ENCODE assay signal across 28 cellular contexts in the genomic region with DNA sequence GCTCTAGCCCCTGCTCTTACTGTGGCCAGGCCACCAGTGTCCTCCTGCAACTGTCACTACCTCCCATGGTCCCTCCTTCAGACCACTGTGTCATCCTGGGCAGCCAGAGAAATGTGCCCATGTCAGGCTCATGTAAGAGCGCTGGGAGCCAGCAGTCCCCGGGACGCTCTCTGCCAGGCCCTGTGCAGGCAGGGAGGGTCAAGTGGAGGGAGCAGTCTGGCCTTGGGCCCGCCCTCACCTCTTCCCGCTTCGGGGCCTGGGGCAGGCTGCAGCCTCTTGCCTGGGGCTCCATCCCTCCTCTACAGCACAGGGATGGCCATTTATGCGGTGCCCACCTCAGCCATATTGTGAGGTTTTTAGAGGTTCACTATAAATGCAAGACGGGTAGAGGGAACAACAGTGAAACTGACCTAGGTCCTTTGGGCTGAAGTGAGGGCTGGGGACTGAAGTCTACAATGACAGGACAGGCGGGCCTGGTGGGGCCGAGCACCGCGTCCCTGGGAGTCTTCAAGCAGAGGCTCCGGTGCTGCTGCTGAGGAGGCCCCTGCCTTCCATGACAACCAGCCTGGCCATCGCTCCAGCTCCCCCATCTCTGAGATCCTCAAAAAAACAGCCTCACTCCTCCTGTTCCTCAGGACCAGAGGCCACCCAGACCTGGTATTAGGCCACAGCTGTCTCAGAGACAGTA.
"Had no signal": no experiment of that assay in that cellular context is flagged by ENCODE, and none has a peak within 500 bp of the region (broad histone marks: within the 10 kb centered on the region; RNA-seq: fewer than 3 reads in every experiment).

No MANE protein-coding gene starts in this region.

- H3K4me1 ChIP-seq: foreskin keratinocyte had no signal

- H3K9me3 ChIP-seq: adrenal gland, body of pancreas, esophagus muscularis mucosa, gastrocnemius medialis had no signal

- H3K27ac ChIP-seq: adrenal gland, body of pancreas, esophagus muscularis mucosa, foreskin keratinocyte, gastrocnemius medialis had no signal

- H3K4me3 ChIP-seq: adrenal gland, body of pancreas, esophagus muscularis mucosa, gastrocnemius medialis had no signal

- DNase-seq: activated CD4-positive, alpha-beta memory T cell treated with anti-CD3 and anti-CD28 coated beads for 36 hours; activated CD4-positive, alpha-beta T cell treated with anti-CD3 and anti-CD28 coated beads for 36 hours; activated CD4-positive, alpha-beta T cell treated with anti-CD3 and anti-CD28 coated beads, Interleukin-2, amount 10 ng/mL, durations not matched to agents 24 days and 14 days; activated CD4-positive, CD25-positive, alpha-beta regulatory T cell; activated CD4-positive, CD25-positive, alpha-beta regulatory T cell treated with anti-CD3 and anti-CD28 coated beads, Interleukin-2, amount 50 U/mL, for 72 hours; activated CD8-positive, alpha-beta memory T cell treated with anti-CD3 and anti-CD28 coated beads, Interleukin-2, amount 10 ng/mL, durations not matched to agents 7 days and 5 days; activated CD8-positive, alpha-beta memory T cell treated with anti-CD3 and anti-CD28 coated beads, Interleukin-2, amount 50 U/mL, for 4 hours; activated CD8-positive, alpha-beta T cell treated with anti-CD3 and anti-CD28 coated beads, Interleukin-2, amount 10 ng/mL, durations not matched to agents 7 days and 5 days; activated effector memory CD4-positive, alpha-beta T cell treated with anti-CD3 and anti-CD28 coated beads, Interleukin-2, amount 50 U/mL, for 16 hours; activated naive CD4-positive, alpha-beta T cell treated with anti-CD3 and anti-CD28 coated beads for 36 hours; activated naive CD8-positive, alpha-beta T cell treated with anti-CD3 and anti-CD28 coated beads for 36 hours; activated naive CD8-positive, alpha-beta T cell treated with anti-CD3 and anti-CD28 coated beads, Interleukin-2, amount 50 U/mL, for 24 hours; activated T-cell treated with anti-CD3 and anti-CD28 coated beads, Interleukin-2, amount 50 U/mL, for 1 hour; activated T-cell treated with anti-CD3 and anti-CD28 coated beads, Interleukin-2, amount 50 U/mL, for 48 hours; adrenal gland; amygdala; aorta; body of pancreas; caudate nucleus; cortex of kidney; dermis blood vessel endothelial cell; effector CD4-positive, alpha-beta T cell; effector memory CD8-positive, alpha-beta T cell; erythroblast; foreskin keratinocyte; gastrocnemius medialis; T-helper 2 cell had no signal

- H3K27me3 ChIP-seq: adrenal gland, body of pancreas, esophagus muscularis mucosa, foreskin keratinocyte had no signal

- H3K36me3 ChIP-seq: adrenal gland, gastrocnemius medialis had no signal

- ATAC-seq: activated CD4-positive, alpha-beta T cell treated with anti-CD3 and anti-CD28 coated beads for 36 hours; activated CD8-positive, alpha-beta memory T cell treated with anti-CD3 and anti-CD28 coated beads, Interleukin-2, amount 10 ng/mL, durations not matched to agents 7 days and 5 days; activated CD8-positive, alpha-beta T cell treated with anti-CD3 and anti-CD28 coated beads, Interleukin-2, amount 10 ng/mL, durations not matched to agents 7 days and 5 days; activated naive CD8-positive, alpha-beta T cell treated with anti-CD3 and anti-CD28 coated beads, Interleukin-2, amount 50 U/mL, for 24 hours; body of pancreas; effector memory CD8-positive, alpha-beta T cell; foreskin keratinocyte; gastrocnemius medialis had no signal
